Comparison of ENCODE assay signal across 8 cellular contexts in genomic region chr12:103130564-103130963, GRCh38.
"Had no signal": no experiment of that assay in that cellular context is flagged by ENCODE, and none has a peak within 500 bp of the region (broad histone marks: within the 10 kb centered on the region; RNA-seq: fewer than 3 reads in every experiment).

No MANE protein-coding gene starts in this region.

- DNase-seq: GDM1, GF-D8 had no signal

- H3K4me3 ChIP-seq: GM12878 had no signal

- ATAC-seq: GM12878 had no signal

- FAIRE-seq: G401.6, GM12878, GM12891, GM12892, GM18507, GM19239 had no signal
